ENCODE assay signal across 15 cellular contexts in the genomic region with DNA sequence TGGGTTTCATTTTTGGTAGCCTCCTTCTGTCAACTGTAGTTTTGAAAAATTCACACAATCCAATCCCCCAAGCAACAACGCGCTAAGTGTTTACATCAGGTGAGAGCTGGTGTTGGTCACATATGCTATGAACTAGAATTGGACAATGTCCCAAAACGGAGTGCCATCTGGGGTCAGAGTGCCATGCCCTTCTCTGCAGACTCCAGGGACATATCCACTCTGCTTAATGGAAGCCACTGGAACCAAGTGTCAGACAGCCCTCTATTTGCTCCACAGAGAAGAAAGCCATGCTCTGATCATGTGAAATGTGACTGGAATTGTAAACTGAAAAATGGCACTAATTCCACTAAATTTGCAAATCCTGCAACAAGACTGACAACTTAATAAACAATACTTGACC.
"Had no signal": no experiment of that assay in that cellular context is flagged by ENCODE, and none has a peak within 500 bp of the region (broad histone marks: within the 10 kb centered on the region; RNA-seq: fewer than 3 reads in every experiment).

No MANE protein-coding gene starts in this region.

- H3K36me3 ChIP-seq: left lung, neural progenitor cell, ovary, transverse colon had no signal

- H3K4me3 Mint-ChIP-seq: activated CD4-positive, alpha-beta memory T cell treated with anti-CD3 and anti-CD28 coated beads, Interleukin-2, amount 10 ng/mL, durations not matched to agents 7 days and 5 days; activated CD4-positive, alpha-beta T cell treated with anti-CD3 and anti-CD28 coated beads for 36 hours; central memory CD8-positive, alpha-beta T cell; neural progenitor cell had no signal

- H3K4me1 Mint-ChIP-seq: central memory CD8-positive, alpha-beta T cell had no signal

- H3K27ac ChIP-seq: left lung, neural progenitor cell, ovary, transverse colon, VCaP had no signal

- H3K36me3 Mint-ChIP-seq: neural progenitor cell had no signal

- H3K9me3 ChIP-seq: left lung, ovary, transverse colon had no signal

- H3K9me3 Mint-ChIP-seq: activated CD4-positive, alpha-beta memory T cell treated with anti-CD3 and anti-CD28 coated beads, Interleukin-2, amount 10 ng/mL, durations not matched to agents 7 days and 5 days; central memory CD8-positive, alpha-beta T cell had no signal

- DNase-seq: activated CD4-positive, alpha-beta memory T cell treated with anti-CD3 and anti-CD28 coated beads, Interleukin-2, amount 10 ng/mL, durations not matched to agents 7 days and 5 days; activated CD4-positive, alpha-beta T cell treated with anti-CD3 and anti-CD28 coated beads for 36 hours; activated naive CD4-positive, alpha-beta T cell treated with Interleukin-2 at 50 U/mL for 16 hours; effector memory CD4-positive, alpha-beta T cell; erythroblast; islet precursor cell; left lung; ovary; retina; small intestine; T1000; transverse colon had no signal

- H3K27me3 Mint-ChIP-seq: activated CD4-positive, alpha-beta T cell treated with anti-CD3 and anti-CD28 coated beads for 36 hours had no signal

- ATAC-seq: activated CD4-positive, alpha-beta T cell treated with anti-CD3 and anti-CD28 coated beads for 36 hours had no signal

- H3K4me3 ChIP-seq: left lung, neural progenitor cell, ovary, transverse colon had no signal

- H3K27ac Mint-ChIP-seq: activated CD4-positive, alpha-beta memory T cell treated with anti-CD3 and anti-CD28 coated beads, Interleukin-2, amount 10 ng/mL, durations not matched to agents 7 days and 5 days; activated CD4-positive, alpha-beta T cell treated with anti-CD3 and anti-CD28 coated beads for 36 hours; neural progenitor cell had no signal

- H3K27me3 ChIP-seq: left lung, neural progenitor cell, ovary, transverse colon had no signal
